Comparison of ENCODE assay signal across 27 cellular contexts in genomic region chr5:34677428-34677827, GRCh38. TPM values are rescaled to one million over a fixed set of nuclear protein-coding genes. Genes with fewer than 3 reads are reported as not detected.
"Had no signal": no experiment of that assay in that cellular context is flagged by ENCODE, and none has a peak within 500 bp of the region (broad histone marks: within the 10 kb centered on the region; RNA-seq: fewer than 3 reads in every experiment).

No MANE protein-coding gene starts in this region.

- H3K36me3 Mint-ChIP-seq: memory B cell; naive thymus-derived CD8-positive, alpha-beta T cell; stimulated activated memory B cell treated with anti-CD40 and anti-IgM and Interleukin-4, amounts not matched to agents 10 μg/mL and 1 μg/mL and 100 μg/mL, for 72 hours had no signal

- H3K4me1 Mint-ChIP-seq: memory B cell; naive thymus-derived CD8-positive, alpha-beta T cell; stimulated activated memory B cell treated with anti-CD40 and anti-IgM and Interleukin-4, amounts not matched to agents 10 μg/mL and 1 μg/mL and 100 μg/mL, for 72 hours had no signal

- H3K27me3 ChIP-seq: dorsolateral prefrontal cortex, gastrocnemius medialis, ovary, sigmoid colon, spleen, testis, tibial nerve, upper lobe of right lung, uterus had no signal

- H3K36me3 ChIP-seq: gastrocnemius medialis, lower lobe of right lung, ovary, sigmoid colon, spleen, tibial nerve, upper lobe of right lung, uterus had no signal

- H3K4me3 ChIP-seq: dorsolateral prefrontal cortex, gastrocnemius medialis, lower lobe of right lung, ovary, psoas muscle, sigmoid colon, spleen, testis, tibial nerve, upper lobe of right lung, uterus had no signal

- H3K9me3 ChIP-seq: gastrocnemius medialis, lower lobe of right lung, ovary, psoas muscle, sigmoid colon, spleen, testis, tibial nerve, upper lobe of right lung, uterus had no signal

- H3K27ac Mint-ChIP-seq: memory B cell; naive thymus-derived CD8-positive, alpha-beta T cell; nephron progenitor cell; stimulated activated memory B cell treated with anti-CD40 and anti-IgM and Interleukin-4, amounts not matched to agents 10 μg/mL and 1 μg/mL and 100 μg/mL, for 72 hours had no signal

- DNase-seq: dorsolateral prefrontal cortex; effector CD4-positive, alpha-beta T cell; foreskin fibroblast; gastrocnemius medialis; head of caudate nucleus; left ventricle myocardium superior; lower lobe of right lung; midbrain; naive thymus-derived CD8-positive, alpha-beta T cell; nephron progenitor cell; nucleus accumbens; ovary; posterior cingulate gyrus; psoas muscle; right cardiac atrium; sigmoid colon; spleen; stimulated activated CD4-positive, alpha-beta T cell treated with anti-CD3 and anti-CD28 coated beads, Interleukin-4, amount 100 ng/mL, for 4 hours; stimulated activated naive CD8-positive, alpha-beta T cell treated with anti-CD3 and anti-CD28 coated beads, Interleukin-15, Interleukin-2, amounts not matched to agents 100 U/mL and 50 U/mL, for 24 hours; substantia nigra; testis; upper lobe of right lung; uterus had no signal

- H3K9me3 Mint-ChIP-seq: memory B cell; naive thymus-derived CD8-positive, alpha-beta T cell; nephron progenitor cell; stimulated activated memory B cell treated with anti-CD40 and anti-IgM and Interleukin-4, amounts not matched to agents 10 μg/mL and 1 μg/mL and 100 μg/mL, for 72 hours had no signal

- H3K4me3 Mint-ChIP-seq: memory B cell; naive thymus-derived CD8-positive, alpha-beta T cell; nephron progenitor cell; stimulated activated memory B cell treated with anti-CD40 and anti-IgM and Interleukin-4, amounts not matched to agents 10 μg/mL and 1 μg/mL and 100 μg/mL, for 72 hours had no signal

- H3K27ac ChIP-seq: dorsolateral prefrontal cortex, epithelial cell of prostate, gastrocnemius medialis, lower lobe of right lung, ovary, psoas muscle, testis, tibial nerve, upper lobe of right lung had no signal

- H3K4me1 ChIP-seq: psoas muscle, testis, uterus had no signal

RNA-seq across cellular contexts. Expression of gene RAI14, which starts 21.3 kb away (rescaled TPM):
- total RNA-seq: naive thymus-derived CD8-positive, alpha-beta T cell had no signal
- polyA plus RNA-seq: naive thymus-derived CD8-positive, alpha-beta T cell had no signal
